ENCODE assay signal across 9 cellular contexts in genomic region chr2:25700221-25700660, GRCh38. TPM values are rescaled to one million over a fixed set of nuclear protein-coding genes. Genes with fewer than 3 reads are reported as not detected.
DNase-seq lines count a peak whose midpoint lies in the region; ATAC-seq and TF ChIP-seq lines count a peak whose summit lies in the region.
"Had no signal": no experiment of that assay in that cellular context is flagged by ENCODE, and none has a peak within 500 bp of the region (broad histone marks: within the 10 kb centered on the region; RNA-seq: fewer than 3 reads in every experiment).

No MANE protein-coding gene starts in this region.

- H3K4me1 ChIP-seq in RWPE2 (ENCODE audit: insufficient read depth, poor library complexity, severe bottlenecking) (peaks cover 17% of the 10 kb centered on the region), mucosa of descending colon (ENCODE audit: low read depth) (no peaks in the 10 kb centered on the region)

- DNase-seq in SIG-M5 treated with dmso at 0.1 percent for 504 hours (lab: John Stamatoyannopoulos, UW; ENCODE audit: unreplicated experiment) (peak; percentile 70), SIG-M5 (lab: John Stamatoyannopoulos, UW) (no peak), RWPE2 (ENCODE audit: low spot score) (no peak), coronary artery (ENCODE audit: low spot score) (no peak), mucosa of descending colon (peak in 1 of 3 donors; percentile 19)
- DNase-seq: activated naive CD8-positive, alpha-beta T cell treated with anti-CD3 and anti-CD28 coated beads, Interleukin-2, amount 10 ng/mL, durations not matched to agents 7 days and 5 days had no signal

- H3K27ac ChIP-seq in RWPE2 (ENCODE audit: poor library complexity, severe bottlenecking): no peak overlapping the region
- H3K27ac ChIP-seq in coronary artery: no peak overlapping the region

- no peaks in the 10 kb centered on the region for H3K36me3 ChIP-seq in RWPE2 (ENCODE audit: low read depth)
- H3K36me3 ChIP-seq in mucosa of descending colon (ENCODE audit: low read depth): no peaks in the 10 kb centered on the region

- H3K4me3 ChIP-seq in RWPE2 (ENCODE audit: severe bottlenecking): no peak overlapping the region
- no peak overlapping the region for H3K4me3 ChIP-seq in coronary artery
- H3K4me3 ChIP-seq in mucosa of descending colon: no peak overlapping the region

- TF ChIP-seq CTCF in RWPE2 (IDR thresholded peaks at IDR 0.05; ENCODE audit: poor library complexity, severe bottlenecking): peak; percentile 90
- TF ChIP-seq CTCF in coronary artery (IDR thresholded peaks at IDR 0.05): peak; percentile 46
- TF ChIP-seq CTCF in mucosa of descending colon (IDR thresholded peaks at IDR 0.05): peak; percentile 46

- H3K27me3 ChIP-seq in RWPE2 (ENCODE audit: insufficient read depth, poor library complexity, severe bottlenecking): no peaks in the 10 kb centered on the region

- H3K9me3 ChIP-seq in RWPE2 (ENCODE audit: severe bottlenecking) (no peaks in the 10 kb centered on the region), mucosa of descending colon (no peaks in the 10 kb centered on the region)

- intact Hi-C loops in mucosa of descending colon (cut with DNase I, micrococcal nuclease): no loop called here

- ATAC-seq in RWPE2 (ENCODE audit: low read depth): peak; percentile 80
- peak; percentile 83 for ATAC-seq in mucosa of descending colon
- no peak for ATAC-seq in GM18867 (IDR thresholded peaks at IDR 0.05; ENCODE audit: unreplicated experiment)
- no peak for ATAC-seq in GM18861 (IDR thresholded peaks at IDR 0.05; ENCODE audit: unreplicated experiment)

- TF ChIP-seq EP300 in Ishikawa (IDR thresholded peaks at IDR 0.05; ENCODE audit: borderline replicate concordance): no peak

- peak; percentile 72 for TF ChIP-seq RAD21 in Ishikawa (IDR thresholded peaks at IDR 0.05; ENCODE audit: low read depth)

TF ChIP-seq in Ishikawa, 13 proteins besides CTCF, POLR2A, EP300 and RAD21:
- TF ChIP-seq, protein P1, sequence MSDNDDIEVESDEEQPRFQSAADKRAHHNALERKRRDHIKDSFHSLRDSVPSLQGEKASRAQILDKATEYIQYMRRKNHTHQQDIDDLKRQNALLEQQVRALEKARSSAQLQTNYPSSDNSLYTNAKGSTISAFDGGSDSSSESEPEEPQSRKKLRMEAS (IDR thresholded peaks at IDR 0.05): no peak
- TF ChIP-seq TAF1 (IDR thresholded peaks at IDR 0.05; ENCODE audit: low read depth): no peak
- no peak for TF ChIP-seq YY1 (IDR thresholded peaks at IDR 0.05; ENCODE audit: low read depth)
- no peak for TF ChIP-seq TCF12 (IDR thresholded peaks at IDR 0.05; ENCODE audit: low read depth)
- no peak for TF ChIP-seq NFIC (IDR thresholded peaks at IDR 0.05)
- TF ChIP-seq, protein P2, sequence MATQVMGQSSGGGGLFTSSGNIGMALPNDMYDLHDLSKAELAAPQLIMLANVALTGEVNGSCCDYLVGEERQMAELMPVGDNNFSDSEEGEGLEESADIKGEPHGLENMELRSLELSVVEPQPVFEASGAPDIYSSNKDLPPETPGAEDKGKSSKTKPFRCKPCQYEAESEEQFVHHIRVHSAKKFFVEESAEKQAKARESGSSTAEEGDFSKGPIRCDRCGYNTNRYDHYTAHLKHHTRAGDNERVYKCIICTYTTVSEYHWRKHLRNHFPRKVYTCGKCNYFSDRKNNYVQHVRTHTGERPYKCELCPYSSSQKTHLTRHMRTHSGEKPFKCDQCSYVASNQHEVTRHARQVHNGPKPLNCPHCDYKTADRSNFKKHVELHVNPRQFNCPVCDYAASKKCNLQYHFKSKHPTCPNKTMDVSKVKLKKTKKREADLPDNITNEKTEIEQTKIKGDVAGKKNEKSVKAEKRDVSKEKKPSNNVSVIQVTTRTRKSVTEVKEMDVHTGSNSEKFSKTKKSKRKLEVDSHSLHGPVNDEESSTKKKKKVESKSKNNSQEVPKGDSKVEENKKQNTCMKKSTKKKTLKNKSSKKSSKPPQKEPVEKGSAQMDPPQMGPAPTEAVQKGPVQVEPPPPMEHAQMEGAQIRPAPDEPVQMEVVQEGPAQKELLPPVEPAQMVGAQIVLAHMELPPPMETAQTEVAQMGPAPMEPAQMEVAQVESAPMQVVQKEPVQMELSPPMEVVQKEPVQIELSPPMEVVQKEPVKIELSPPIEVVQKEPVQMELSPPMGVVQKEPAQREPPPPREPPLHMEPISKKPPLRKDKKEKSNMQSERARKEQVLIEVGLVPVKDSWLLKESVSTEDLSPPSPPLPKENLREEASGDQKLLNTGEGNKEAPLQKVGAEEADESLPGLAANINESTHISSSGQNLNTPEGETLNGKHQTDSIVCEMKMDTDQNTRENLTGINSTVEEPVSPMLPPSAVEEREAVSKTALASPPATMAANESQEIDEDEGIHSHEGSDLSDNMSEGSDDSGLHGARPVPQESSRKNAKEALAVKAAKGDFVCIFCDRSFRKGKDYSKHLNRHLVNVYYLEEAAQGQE (IDR thresholded peaks at IDR 0.05; ENCODE audit: low read depth): no peak
- TF ChIP-seq EGR1 (IDR thresholded peaks at IDR 0.05): no peak
- TF ChIP-seq TEAD4 (IDR thresholded peaks at IDR 0.05): no peak
- TF ChIP-seq CREB1 (IDR thresholded peaks at IDR 0.05; ENCODE audit: low read depth): no peak

RNA-seq across cellular contexts. Expression of gene DTNB, which starts 26.9 kb away (rescaled TPM):
- total RNA-seq in mucosa of descending colon: 1 to 10 TPM; 4.8 to 8.8 (median 7.2) TPM

Comparison
In these comparisons a context has a peak if more than half of its experiments do, and no peak if none do; other contexts are left out.
1. ATAC-seq: peak in RWPE2 (single experiment) and mucosa of descending colon (single experiment); none in GM18867 (single experiment) and GM18861 (single experiment).
2. Peak in every context shown above with its lines, with median percentiles within 50 percentile points of each other: CTCF ChIP-seq.